23 cellular contexts compared by ENCODE assay signal in genomic region chr1:23354260-23354659, GRCh38. TPM values are rescaled to one million over a fixed set of nuclear protein-coding genes. Genes with fewer than 3 reads are reported as not detected.
DNase-seq lines count a peak whose midpoint lies in the region; ATAC-seq, FAIRE-seq and TF ChIP-seq lines count a peak whose summit lies in the region.
"Had no signal": no experiment of that assay in that cellular context is flagged by ENCODE, and none has a peak within 500 bp of the region (broad histone marks: within the 10 kb centered on the region; RNA-seq: fewer than 3 reads in every experiment).

No MANE protein-coding gene starts in this region.

- H3K27ac ChIP-seq in cardiac muscle cell: no peak overlapping the region
- no peak overlapping the region for H3K27ac ChIP-seq in right cardiac atrium (ENCODE audit: low read length)
- no peak overlapping the region for H3K27ac ChIP-seq in OCI-LY7 (ENCODE audit: low read depth, low read length, poor library complexity, severe bottlenecking)
- H3K27ac ChIP-seq in K562 (ENCODE audit: extremely low read depth, low read depth, low read length): no peak overlapping the region
- H3K27ac ChIP-seq: heart left ventricle, sigmoid colon, SK-N-MC had no signal

- WGBS in right cardiac atrium: 45% methylated on average over 3 of the region's 3 CpGs
- WGBS in K562 (ENCODE audit: insufficient coverage, low coverage, missing lambda C conversion rate): 30% methylated on average over 3 of the region's 3 CpGs

- no peaks in the 10 kb centered on the region for H3K4me1 ChIP-seq in cardiac muscle cell (ENCODE audit: low read depth)
- H3K4me1 ChIP-seq in right cardiac atrium (ENCODE audit: control insufficient read depth, insufficient read depth, low read length): no peaks in the 10 kb centered on the region
- H3K4me1 ChIP-seq in OCI-LY7 (ENCODE audit: insufficient read depth, low read length, poor library complexity, severe bottlenecking): no peaks in the 10 kb centered on the region
- H3K4me1 ChIP-seq in K562 (replicated peaks in 1 of 2; ENCODE audit: control insufficient read depth in 2 of 2, insufficient read depth in 2 of 2, low read length in 2 of 2): no peaks in the 10 kb centered on the region; a peak in 1 of 5 replicates

- peak; percentile 5 for TF ChIP-seq CTCF in cardiac muscle cell (IDR thresholded peaks at IDR 0.05; ENCODE audit: low read depth, low read length)
- TF ChIP-seq CTCF in OCI-LY7 (conservative IDR thresholded peaks at IDR 0.05; ENCODE audit: low read length): peak; percentile 57
- TF ChIP-seq CTCF in K562 (IDR thresholded peaks at IDR 0.05 in 2 of 3, conservative IDR thresholded peaks at IDR 0.05 in 1 of 3; ENCODE audit: insufficient read depth in 2 of 3, low read depth in 1 of 3, low read length in 3 of 3): 0 out of 6 replicates have a peak, but pooled peaks of 2 of the 3 experiments have one; percentile 17 to 20

- H4K20me1 ChIP-seq in OCI-LY7 (ENCODE audit: insufficient read depth, low read length): no peaks in the 10 kb centered on the region
- H4K20me1 ChIP-seq in K562 (replicated peaks; ENCODE audit: control insufficient read depth, insufficient read depth, low read length): no peaks in the 10 kb centered on the region

- H3K79me2 ChIP-seq in OCI-LY7 (ENCODE audit: insufficient read depth, low read depth, low read length) (no peaks in the 10 kb centered on the region), K562 (ENCODE audit: control insufficient read depth, insufficient read depth, low read length) (no peaks in the 10 kb centered on the region)

- no peaks in the 10 kb centered on the region for H3K27me3 Mint-ChIP-seq in stimulated activated naive CD8-positive, alpha-beta T cell treated with anti-CD3 and anti-CD28 coated beads, Interleukin-15, amount 100 ng/mL, for 72 hours
- H3K27me3 Mint-ChIP-seq: CD4-positive, alpha-beta memory T cell; central memory CD8-positive, alpha-beta T cell; naive B cell had no signal

- no peak overlapping the region for H3K27ac Mint-ChIP-seq in stimulated activated naive CD8-positive, alpha-beta T cell treated with anti-CD3 and anti-CD28 coated beads, Interleukin-15, amount 100 ng/mL, for 72 hours
- H3K27ac Mint-ChIP-seq: activated T-cell treated with anti-CD3 and anti-CD28 coated beads, Interleukin-2, amount 50 U/mL, for 72 hours; naive B cell had no signal

- H3K4me2 ChIP-seq in OCI-LY7 (ENCODE audit: low read length) (no peak overlapping the region), K562 (ENCODE audit: insufficient read depth, low read length) (no peak overlapping the region)

- no peaks in the 10 kb centered on the region for H3K36me3 ChIP-seq in cardiac muscle cell
- no peaks in the 10 kb centered on the region for H3K36me3 ChIP-seq in OCI-LY7 (ENCODE audit: insufficient read depth, low read length)
- no peaks in the 10 kb centered on the region for H3K36me3 ChIP-seq in K562 (ENCODE audit: control insufficient read depth, insufficient read depth, low read length)

- H3K9me3 Mint-ChIP-seq in stimulated activated naive CD8-positive, alpha-beta T cell treated with anti-CD3 and anti-CD28 coated beads, Interleukin-15, amount 100 ng/mL, for 72 hours: peaks cover 14 to 23% of the 10 kb centered on the region in 2 donors

- BruUV-seq in OCI-LY7 (replicated peaks; lab: Mats Ljungman, UMichigan) (no TSS peak), K562 (replicated peaks; lab: Mats Ljungman, UMichigan) (no TSS peak)

- in situ Hi-C loops in K562 (cut with MboI): no loop called here

- no peak for FAIRE-seq in K562 (lab: Jason Lieb, UNC)
- FAIRE-seq: GM19239, islet of Langerhans, RCC 7860 had no signal

- H3K27me3 ChIP-seq in cardiac muscle cell (peaks cover 58% of the 10 kb centered on the region), right cardiac atrium (ENCODE audit: control insufficient read depth, insufficient read depth) (no peaks in the 10 kb centered on the region), K562 (ENCODE audit: control insufficient read depth in 2 of 2, insufficient read depth in 2 of 2, low read length in 2 of 2) (no peaks in the 10 kb centered on the region)
- H3K27me3 ChIP-seq: heart left ventricle, sigmoid colon had no signal

- TF ChIP-seq POLR2A in K562 (conservative IDR thresholded peaks at IDR 0.05): no peak

- peaks cover 7% of the 10 kb centered on the region for H3K4me1 Mint-ChIP-seq in stimulated activated naive CD8-positive, alpha-beta T cell treated with anti-CD3 and anti-CD28 coated beads, Interleukin-15, amount 100 ng/mL, for 72 hours
- H3K4me1 Mint-ChIP-seq: central memory CD8-positive, alpha-beta T cell; naive B cell had no signal

- H3K4me3 Mint-ChIP-seq in stimulated activated naive CD8-positive, alpha-beta T cell treated with anti-CD3 and anti-CD28 coated beads, Interleukin-15, amount 100 ng/mL, for 72 hours: no peak overlapping the region
- H3K4me3 Mint-ChIP-seq: activated T-cell treated with anti-CD3 and anti-CD28 coated beads, Interleukin-2, amount 50 U/mL, for 72 hours; CD4-positive, alpha-beta memory T cell; central memory CD8-positive, alpha-beta T cell; naive B cell had no signal

- no peak overlapping the region for H3K9ac ChIP-seq in K562 (ENCODE audit: insufficient read depth in 1 of 2, low read depth in 2 of 2, low read length in 2 of 2)

- no peaks in the 10 kb centered on the region for H3K9me3 ChIP-seq in cardiac muscle cell (ENCODE audit: low read depth)
- H3K9me3 ChIP-seq in right cardiac atrium (ENCODE audit: control insufficient read depth, low read length): no peaks in the 10 kb centered on the region
- no peaks in the 10 kb centered on the region for H3K9me3 ChIP-seq in OCI-LY7 (ENCODE audit: low read length)
- H3K9me3 ChIP-seq in K562 (replicated peaks; ENCODE audit: control insufficient read depth, insufficient read depth, low read depth, low read length): no peaks in the 10 kb centered on the region
- H3K9me3 ChIP-seq: sigmoid colon had no signal

- CTCF ChIA-PET in OCI-LY7 (lab: Charles Lee; ENCODE audit: unreplicated experiment): no interaction called here
- CTCF ChIA-PET in K562 (lab: Yijun Ruan, JAX; ENCODE audit: low intra/inter-chr PET ratio): no interaction called here

- POLR2A ChIA-PET in OCI-LY7 (lab: Charles Lee) (interaction anchor here (1.0 kb wide), 1 partner anchor 31 kb away, joined by 5 read pairs; no protein-coding TSS in a partner anchor), K562 (lab: Yijun Ruan, JAX) (interaction anchor here (7.7 kb wide), 1 partner anchor 9 kb away, joined by 35 read pairs; the partner anchor contains the start of gene HNRNPR)

- no peak for TF ChIP-seq EP300 in K562 (IDR thresholded peaks at IDR 0.05; ENCODE audit: low read length)

- no peak for TF ChIP-seq RAD21 in K562 (CRISPR knock-in tag; conservative IDR thresholded peaks at IDR 0.05 in 1 of 2, IDR thresholded peaks at IDR 0.05 in 1 of 2)

- DNase-seq in cardiac muscle cell (ENCODE audit: low read depth in 1 of 2, low spot score in 1 of 2): no peak
- DNase-seq in right cardiac atrium: no peak
- peak; percentile 13 for DNase-seq in OCI-LY7 (ENCODE audit: low spot score)
- peak in 2 of 4 experiments; percentile 29 to 39 for DNase-seq in K562 (ENCODE audit: extremely low read depth in 1 of 4, low spot score in 3 of 4)
- DNase-seq in stimulated activated naive CD8-positive, alpha-beta T cell treated with anti-CD3 and anti-CD28 coated beads, Interleukin-15, amount 100 ng/mL, for 72 hours: peak in 1 of 2 donors; percentile 19
- no peak for DNase-seq in NOMO-1 (lab: John Stamatoyannopoulos, UW; ENCODE audit: unreplicated experiment in 2 of 2)
- DNase-seq in T-helper 1 cell: no peak
- DNase-seq: activated CD4-positive, alpha-beta T cell treated with anti-CD3 and anti-CD28 coated beads, Interleukin-2, amount 50 U/mL, for 48 hours; activated T-cell treated with anti-CD3 and anti-CD28 coated beads, Interleukin-2, amount 50 U/mL, for 72 hours; CD4-positive, alpha-beta memory T cell; effector CD8-positive, alpha-beta T cell; heart left ventricle; naive B cell; NCI-H1436; NCI-H748 treated with DMSO at 0.1 percent for 48 hours; sigmoid colon had no signal

- H2AFZ ChIP-seq in OCI-LY7 (ENCODE audit: low read length) (no peak overlapping the region), K562 (ENCODE audit: low read depth, low read length) (no peak overlapping the region)

- intact Hi-C loops in right cardiac atrium (cut with DNase I): no loop called here
- intact Hi-C loops in OCI-LY7 (cut with micrococcal nuclease; ENCODE audit: unreplicated experiment): no loop called here
- intact Hi-C loops in K562 (cut with micrococcal nuclease): no loop called here

- H3K9me1 ChIP-seq in K562 (ENCODE audit: control insufficient read depth, insufficient read depth, low read length): no peaks in the 10 kb centered on the region

- H3K4me3 ChIP-seq in cardiac muscle cell (no peak overlapping the region), right cardiac atrium (ENCODE audit: low read length) (no peak overlapping the region), OCI-LY7 (ENCODE audit: low read depth, low read length, poor library complexity, severe bottlenecking) (no peak overlapping the region), K562 (no peak overlapping the region)
- H3K4me3 ChIP-seq: heart left ventricle, lung, sigmoid colon, SK-N-MC had no signal

- ATAC-seq in right cardiac atrium: no peak
- ATAC-seq in K562: peak; percentile 56; the same call in 2 of the 3 replicates
- ATAC-seq in stimulated activated naive CD8-positive, alpha-beta T cell treated with anti-CD3 and anti-CD28 coated beads, Interleukin-15, amount 100 ng/mL, for 72 hours: peak; percentile 53
- no peak for ATAC-seq in HG02981 (IDR thresholded peaks at IDR 0.05; ENCODE audit: unreplicated experiment)
- ATAC-seq: heart left ventricle had no signal

- no peaks in the 10 kb centered on the region for H3K9me2 ChIP-seq in OCI-LY7 (ENCODE audit: insufficient read depth, low read length)

RNA-seq across cellular contexts. Expression of gene HNRNPR, which starts 10.2 kb away (rescaled TPM):
- total RNA-seq in cardiac muscle cell (122 and 142 TPM in 2 replicates), right cardiac atrium (10 to 100 TPM; 59.8 to 73.7 (median 62.1) TPM), OCI-LY7 (2022) (282 and 298 TPM in 2 replicates), K562 (2014; rRNA removed) (212 and 244 TPM in 2 replicates), K562 (2014; rRNA removed; fragmentation: Illumina TruSeq; extraction: Trizol) (301 and 338 TPM in 2 replicates), K562 (2015; rRNA removed; fragmentation: Illumina TruSeq; extraction: Trizol) (321 and 351 TPM in 2 replicates), K562 (2021) (238 and 253 TPM in 2 replicates)
- polyA plus RNA-seq in cardiac muscle cell (149 and 154 TPM in 2 replicates), right cardiac atrium (50.8 TPM), K562 (2011; rRNA removed) (270 and 360 TPM in 2 replicates), K562 (2014; fragmentation: Illumina TruSeq; extraction: Trizol) (318 and 372 TPM in 2 replicates), K562 (2014; fragmentation: Nextera tagmentation; extraction: Ambion mirVana) (10 to 100 TPM; 80.9 to 93.4 TPM), K562 (2014; rRNA removed) (321 and 349 TPM in 2 replicates)
- 193 and 260 TPM in 2 replicates for total RNA-seq in OCI-LY7 (2014; rRNA removed; shearing (Covaris generic))
- total RNA-seq in K562 (2011; cell fraction: chromatin; rRNA removed; ENCODE audit: low replicate concordance): 99.0 and 265 TPM in 2 replicates
- total RNA-seq in K562 (2011; cell fraction: nucleolus; rRNA removed): 46.7 and 67.2 TPM in 2 replicates
- total RNA-seq in K562 (2011; cell fraction: nucleoplasm; rRNA removed): 120 and 158 TPM in 2 replicates
- 81.4 and 163 TPM in 2 replicates for polyA plus RNA-seq in K562 (2011; cell fraction: cytosol; rRNA removed)
- 58.1 and 89.0 TPM in 2 replicates for polyA plus RNA-seq in K562 (2011; cell fraction: nucleus; rRNA removed)
- polyA plus RNA-seq in K562 (2012): 153 and 259 TPM in 2 replicates
- 270 and 312 TPM in 2 replicates for polyA minus RNA-seq in K562 (2011; rRNA and poly(A)+ RNA removed)
- polyA minus RNA-seq in K562 (2011; cell fraction: cytosol; rRNA and poly(A)+ RNA removed): 94.9 and 109 TPM in 2 replicates
- 78.8 and 184 TPM in 2 replicates for polyA minus RNA-seq in K562 (2011; cell fraction: nucleus; rRNA and poly(A)+ RNA removed)

RNA-seq across cellular contexts. Expression of gene ZNF436, which starts 15.4 kb away (rescaled TPM):
- total RNA-seq in cardiac muscle cell: 46.3 and 52.1 TPM in 2 replicates
- polyA plus RNA-seq in cardiac muscle cell: 25.3 and 32.2 TPM in 2 replicates
- 10 to 100 TPM; 11.3 to 13.8 (median 12.7) TPM for total RNA-seq in right cardiac atrium
- polyA plus RNA-seq in right cardiac atrium: 4.4 TPM
- total RNA-seq in OCI-LY7 (2014; rRNA removed; shearing (Covaris generic)): 4.7 and 5.0 TPM in 2 replicates
- total RNA-seq in OCI-LY7 (2022): 6.4 and 7.6 TPM in 2 replicates
- total RNA-seq in K562 (2011; cell fraction: chromatin; rRNA removed; ENCODE audit: low replicate concordance): 10.7 and 18.5 TPM in 2 replicates
- total RNA-seq in K562 (2011; cell fraction: nucleolus; rRNA removed): 8.7 and 9.7 TPM in 2 replicates
- total RNA-seq in K562 (2011; cell fraction: nucleoplasm; rRNA removed): 11.4 and 13.0 TPM in 2 replicates
- total RNA-seq in K562 (2014; rRNA removed): 6.2 and 7.0 TPM in 2 replicates
- total RNA-seq in K562 (2014; rRNA removed; fragmentation: Illumina TruSeq; extraction: Trizol): 8.3 and 9.4 TPM in 2 replicates
- total RNA-seq in K562 (2015; rRNA removed; fragmentation: Illumina TruSeq; extraction: Trizol): 11.3 and 11.9 TPM in 2 replicates
- 6.9 and 7.4 TPM in 2 replicates for total RNA-seq in K562 (2021)
- 8.0 and 9.7 TPM in 2 replicates for polyA plus RNA-seq in K562 (2011; rRNA removed)
- polyA plus RNA-seq in K562 (2011; cell fraction: cytosol; rRNA removed): 2.4 and 6.8 TPM in 2 replicates
- polyA plus RNA-seq in K562 (2011; cell fraction: nucleus; rRNA removed): 9.0 and 14.4 TPM in 2 replicates
- 4.6 and 5.2 TPM in 2 replicates for polyA plus RNA-seq in K562 (2012)
- polyA plus RNA-seq in K562 (2014; fragmentation: Illumina TruSeq; extraction: Trizol): 6.8 and 7.3 TPM in 2 replicates
- 1 to 10 TPM; 2.1 to 3.3 TPM for polyA plus RNA-seq in K562 (2014; fragmentation: Nextera tagmentation; extraction: Ambion mirVana)
- 3.8 and 4.5 TPM in 2 replicates for polyA plus RNA-seq in K562 (2014; rRNA removed)
- 18.1 and 28.7 TPM in 2 replicates for polyA minus RNA-seq in K562 (2011; rRNA and poly(A)+ RNA removed)
- polyA minus RNA-seq in K562 (2011; cell fraction: cytosol; rRNA and poly(A)+ RNA removed): 7.3 and 7.8 TPM in 2 replicates
- polyA minus RNA-seq in K562 (2011; cell fraction: nucleus; rRNA and poly(A)+ RNA removed): 7.9 and 17.7 TPM in 2 replicates

Comparison
In these comparisons a context has a peak if more than half of its experiments do, and no peak if none do; other contexts are left out.
1. CTCF ChIP-seq: peak in every context shown above with its lines; median percentile 57 in OCI-LY7; 18 in K562; 5 in cardiac muscle cell.
2. ATAC-seq: peak in K562 (single experiment) and stimulated activated naive CD8-positive, alpha-beta T cell treated with anti-CD3 and anti-CD28 coated beads, Interleukin-15, amount 100 ng/mL, for 72 hours (single experiment); none in right cardiac atrium (0 of 2) and HG02981 (single experiment).